14 cellular contexts compared by ENCODE assay signal in genomic region chr22:46115388-46115678, GRCh38. TPM values are rescaled to one million over a fixed set of nuclear protein-coding genes. Genes with fewer than 3 reads are reported as not detected.
DNase-seq lines count a peak whose midpoint lies in the region; ATAC-seq and TF ChIP-seq lines count a peak whose summit lies in the region.
"Had no signal": no experiment of that assay in that cellular context is flagged by ENCODE, and none has a peak within 500 bp of the region (broad histone marks: within the 10 kb centered on the region; RNA-seq: fewer than 3 reads in every experiment).

No MANE protein-coding gene starts in this region.

- H3K36me3 ChIP-seq in SK-N-SH (replicated peaks in 1 of 2; ENCODE audit: control insufficient read depth in 1 of 2, insufficient read depth in 2 of 2, low read length in 1 of 2), result peaks cover 34 to 62% of the 10 kb centered on the region in 2 experiments
- H3K36me3 ChIP-seq in osteoblast (ENCODE audit: insufficient read depth, low read length), result peaks cover 60% of the 10 kb centered on the region
- peaks cover 10 to 13% of the 10 kb centered on the region in 2 donors for H3K36me3 ChIP-seq in thyroid gland
- no peaks in the 10 kb centered on the region for H3K36me3 ChIP-seq in neuronal stem cell (replicated peaks in 1 of 2; ENCODE audit: control insufficient read depth in 2 of 2, insufficient read depth in 2 of 2, low read length in 2 of 2)

- H3K4me3 ChIP-seq in SK-N-SH (ENCODE audit: low read depth in 2 of 2, low read length in 1 of 2), result no peak overlapping the region
- H3K4me3 ChIP-seq in osteoblast (ENCODE audit: insufficient read depth, low read length), result no peak overlapping the region
- no peak overlapping the region for H3K4me3 ChIP-seq in thyroid gland (replicated peaks in 1 of 3)
- H3K4me3 ChIP-seq in neuronal stem cell (ENCODE audit: low read length in 2 of 2), result no peak overlapping the region

- no peak overlapping the region for H2BK120ac ChIP-seq in neuronal stem cell (ENCODE audit: low read depth, low read length)

- H3F3A ChIP-seq in SK-N-SH (replicated peaks; ENCODE audit: insufficient read depth), result peaks cover 96% of the 10 kb centered on the region

- no peak overlapping the region for H4K91ac ChIP-seq in neuronal stem cell (ENCODE audit: low read depth, low read length, poor library complexity)

- H3K23ac ChIP-seq in neuronal stem cell (ENCODE audit: low read depth, low read length, poor library complexity), result no peak overlapping the region

- H2AFZ ChIP-seq in SK-N-SH (ENCODE audit: low read depth), result no peak overlapping the region
- H2AFZ ChIP-seq in osteoblast (ENCODE audit: low read length), result no peak overlapping the region
- H2AFZ ChIP-seq in neuronal stem cell (ENCODE audit: low read length), result no peak overlapping the region

- H4K20me1 ChIP-seq in SK-N-SH (ENCODE audit: insufficient read depth), result peaks cover 94% of the 10 kb centered on the region
- H4K20me1 ChIP-seq in osteoblast (ENCODE audit: insufficient read depth, low read length), result peaks cover 74% of the 10 kb centered on the region

- no peak for TF ChIP-seq POLR2A in thyroid gland (IDR thresholded peaks at IDR 0.05)

- no peak overlapping the region for H2BK5ac ChIP-seq in neuronal stem cell (ENCODE audit: low read length)

- H3K4me2 ChIP-seq in SK-N-SH (no peak overlapping the region), osteoblast (ENCODE audit: insufficient read depth, low read length) (no peak overlapping the region), neuronal stem cell (ENCODE audit: insufficient read depth, low read length, poor library complexity, severe bottlenecking) (no peak overlapping the region)

- no peak overlapping the region for H3K18ac ChIP-seq in neuronal stem cell (ENCODE audit: low read length)

- WGBS in SK-N-SH (ENCODE audit: low lambda C conversion rate), result 100% methylated on average over 1 of the region's 4 CpGs
- 77 to 84% methylated on average over 4 of the region's 4 CpGs for WGBS in thyroid gland, 2 donors
- WGBS in neuronal stem cell (ENCODE audit: extremely low coverage in 2 of 2, insufficient read length in 2 of 2, insufficient replicate concordance in 1 of 2), 2 donors, result no CpG with 5 or more reads among the region's 4 CpGs

- CTCF ChIA-PET in SK-N-SH (lab: Yijun Ruan, JAX), result interaction anchor here (0.9 to 7.5 kb wide), 11 partner anchors 13 to 537 kb away, joined by 3 to 107 read pairs (median 8); no protein-coding TSS in a partner anchor

- no peaks in the 10 kb centered on the region for H3K9me3 ChIP-seq in SK-N-SH
- H3K9me3 ChIP-seq in osteoblast (ENCODE audit: low read depth, low read length), result no peaks in the 10 kb centered on the region
- H3K9me3 ChIP-seq in thyroid gland, result no peaks in the 10 kb centered on the region
- H3K9me3 ChIP-seq in neuronal stem cell (replicated peaks in 1 of 2; ENCODE audit: control insufficient read depth in 2 of 2, insufficient read depth in 1 of 2, low read depth in 1 of 2, low read length in 2 of 2), result no peaks in the 10 kb centered on the region

- ATAC-seq in SK-N-SH treated with all-trans-retinoic acid at 6 μM for 48 hours, result no peak
- ATAC-seq: stimulated activated naive CD8-positive, alpha-beta T cell treated with anti-CD3 and anti-CD28 coated beads, Interleukin-15, Interleukin-2, amounts not matched to agents 100 U/mL and 50 U/mL, for 24 hours had no signal

- no peak overlapping the region for H2BK15ac ChIP-seq in neuronal stem cell (ENCODE audit: low read length)

- no peak overlapping the region for H4K8ac ChIP-seq in neuronal stem cell (ENCODE audit: low read depth, low read length)

- H3K79me2 ChIP-seq in SK-N-SH (ENCODE audit: insufficient read depth), result peaks cover 16% of the 10 kb centered on the region; the same call in 1 of the 2 replicates
- peaks cover 22% of the 10 kb centered on the region for H3K79me2 ChIP-seq in osteoblast (ENCODE audit: insufficient read depth, low read length)

- peak overlapping the region; percentile 63 to 70 for H3K27ac ChIP-seq in SK-N-SH (ENCODE audit: low read depth in 2 of 2, low read length in 1 of 2)
- H3K27ac ChIP-seq in cingulate gyrus (ENCODE audit: low read depth, low read length), result peak overlapping the region; percentile 54
- peak overlapping the region; percentile 66 for H3K27ac ChIP-seq in osteoblast (ENCODE audit: low read depth, low read length)
- peak overlapping the region in 2 of 3 donors; percentile 41 to 69 for H3K27ac ChIP-seq in thyroid gland
- H3K27ac ChIP-seq in neuronal stem cell (replicated peaks; ENCODE audit: low read length), result no peak overlapping the region

- H3K4me1 ChIP-seq in SK-N-SH (ENCODE audit: control insufficient read depth in 1 of 2, insufficient read depth in 2 of 2, low read depth in 1 of 2, low read length in 1 of 2), result peaks cover 3 to 80% of the 10 kb centered on the region in 2 experiments; a peak in 2 of 4 replicates
- H3K4me1 ChIP-seq in osteoblast (ENCODE audit: insufficient read depth, low read length), result peaks cover 42% of the 10 kb centered on the region
- H3K4me1 ChIP-seq in thyroid gland, result peaks cover 5 to 29% of the 10 kb centered on the region in 2 donors
- peaks cover 7 to 9% of the 10 kb centered on the region in 2 donors for H3K4me1 ChIP-seq in neuronal stem cell (ENCODE audit: control insufficient read depth in 2 of 2, insufficient read depth in 1 of 2, low read depth in 1 of 2, low read length in 2 of 2)

- H3K9ac ChIP-seq in SK-N-SH, result no peak overlapping the region
- no peak overlapping the region for H3K9ac ChIP-seq in neuronal stem cell (ENCODE audit: low read depth, low read length, poor library complexity)

- H3K4ac ChIP-seq in neuronal stem cell (ENCODE audit: low read length), result no peak overlapping the region

- H3K79me1 ChIP-seq in neuronal stem cell (ENCODE audit: low read depth, low read length), result peaks cover 2% of the 10 kb centered on the region

- no peak for TF ChIP-seq EP300 in SK-N-SH (IDR thresholded peaks at IDR 0.05; ENCODE audit: borderline replicate concordance in 1 of 2, low read depth in 1 of 2, low read length in 1 of 2)

- DNase-seq in SK-N-SH (no peak), osteoblast (ENCODE audit: insufficient read length, low spot score, missing footprints) (no peak), thyroid gland (no peak), neuronal stem cell (ENCODE audit: low spot score) (no peak), kidney tubule cell (ENCODE audit: low spot score) (no peak), NCI-H524 treated with DMSO at 0.1 percent for 48 hours (lab: John Stamatoyannopoulos, UW) (no peak)
- DNase-seq: activated CD4-positive, CD25-positive, alpha-beta regulatory T cell treated with anti-CD3 and anti-CD28 coated beads, Interleukin-2, amount 50 U/mL, for 72 hours; aorta; hypothalamus; MV-4-11; stimulated activated CD4-positive, alpha-beta T cell treated with anti-CD3 and anti-CD28 coated beads, Interleukin-4, amount 100 ng/mL, for 24 hours; stimulated activated naive CD8-positive, alpha-beta T cell treated with anti-CD3 and anti-CD28 coated beads, Interleukin-15, Interleukin-2, amounts not matched to agents 100 U/mL and 50 U/mL, for 24 hours had no signal

- H2AK5ac ChIP-seq in neuronal stem cell (ENCODE audit: low read depth, low read length), result no peak overlapping the region

- no peaks in the 10 kb centered on the region for H3K9me2 ChIP-seq in SK-N-SH

- TF ChIP-seq CTCF in SK-N-SH (IDR thresholded peaks at IDR 0.05) (no peak), osteoblast (IDR thresholded peaks at IDR 0.05; ENCODE audit: extremely low read depth, low read depth, low read length) (no peak), thyroid gland (IDR thresholded peaks at IDR 0.05) (no peak)

- intact Hi-C loops in thyroid gland (cut with DNase I), result loop anchor here (2.0 to 10.0 kb wide), 3 partner anchors 108 to 531 kb away; no protein-coding TSS in a partner anchor

- TF ChIP-seq RAD21 in SK-N-SH (IDR thresholded peaks at IDR 0.05; ENCODE audit: low read length), result no peak

- H2BK12ac ChIP-seq in neuronal stem cell (ENCODE audit: low read length), result no peak overlapping the region

- H3K27me3 ChIP-seq in SK-N-SH (ENCODE audit: insufficient read depth), result no peaks in the 10 kb centered on the region
- H3K27me3 ChIP-seq in osteoblast (ENCODE audit: insufficient read depth, low read length), result no peaks in the 10 kb centered on the region
- H3K27me3 ChIP-seq in thyroid gland, result no peaks in the 10 kb centered on the region
- H3K27me3 ChIP-seq in neuronal stem cell (ENCODE audit: control insufficient read depth in 3 of 3, insufficient read depth in 3 of 3, low read depth in 1 of 3, low read length in 3 of 3), result peaks cover 0 to 78% (median 5%) of the 10 kb centered on the region in 3 experiments

- H3K14ac ChIP-seq in neuronal stem cell (ENCODE audit: low read length), result no peak overlapping the region

- POLR2A ChIA-PET in SK-N-SH (lab: Yijun Ruan, JAX), result interaction anchor here (1.0 to 2.8 kb wide), 4 partner anchors 27 to 118 kb away, joined by 5 to 11 read pairs (median 6); no protein-coding TSS in a partner anchor

TF ChIP-seq in SK-N-SH, 30 proteins besides CTCF, POLR2A, EP300 and RAD21 (continues in another document):
- TF ChIP-seq POLR2AphosphoS5 (IDR thresholded peaks at IDR 0.05; ENCODE audit: low read depth, low read length), result no peak
- TF ChIP-seq IRF3 (IDR thresholded peaks at IDR 0.05; ENCODE audit: low read depth, low read length), result no peak

TF ChIP-seq in SK-N-SH treated with all-trans-retinoic acid at 6 μM for 48 hours, 23 proteins besides CTCF, POLR2A, EP300 and RAD21 (continues in another document):
- TF ChIP-seq ZNF565 (CRISPR knock-in tag; conservative IDR thresholded peaks at IDR 0.05; ENCODE audit: low read depth) (no peak), PATZ1 (CRISPR knock-in tag; IDR thresholded peaks at IDR 0.05; ENCODE audit: borderline replicate concordance) (no peak), ZFP30 (CRISPR knock-in tag; IDR thresholded peaks at IDR 0.05) (no peak), ISL1 (CRISPR knock-in tag; IDR thresholded peaks at IDR 0.05) (no peak)

RNA-seq across cellular contexts. Expression of gene PPARA, which starts 35.0 kb away (rescaled TPM):
- 4.5 TPM in 2 replicates for polyA plus RNA-seq in SK-N-SH (2012; rRNA removed)
- polyA plus RNA-seq in SK-N-SH (2012; cell fraction: cytosol; rRNA removed), result 4.1 and 4.4 TPM in 2 replicates
- polyA plus RNA-seq in SK-N-SH (2012; cell fraction: nucleus; rRNA removed), result 5.8 and 6.8 TPM in 2 replicates
- 21.8 and 22.1 TPM in 2 replicates for total RNA-seq in osteoblast
- total RNA-seq in thyroid gland, result 10 to 100 TPM; 26.9 to 41.9 (median 37.4) TPM
- 4.4 TPM for polyA plus RNA-seq in neuronal stem cell (2013, experiment 1 of 2)
- 4.3 TPM for polyA plus RNA-seq in neuronal stem cell (2013, experiment 2 of 2)
